ENCODE assay signal across 8 cellular contexts in genomic region chr1:41102208-41102607, GRCh38.
DNase-seq lines count a peak whose midpoint lies in the region; ATAC-seq and TF ChIP-seq lines count a peak whose summit lies in the region.

No MANE protein-coding gene starts in this region.

- H3K4me1 ChIP-seq in hepatocyte (ENCODE audit: insufficient read depth): peaks cover 5% of the 10 kb centered on the region

- ATAC-seq in GM21447 (IDR thresholded peaks at IDR 0.05; ENCODE audit: unreplicated experiment) (no peak), GM18511 (IDR thresholded peaks at IDR 0.05; ENCODE audit: unreplicated experiment) (no peak)

- H3K4me3 ChIP-seq in hepatocyte: no peak overlapping the region

- no peak overlapping the region for H3K4me2 ChIP-seq in hepatocyte

- H3K36me3 ChIP-seq in hepatocyte (replicated peaks; ENCODE audit: insufficient read depth, low read depth): no peaks in the 10 kb centered on the region

- no peaks in the 10 kb centered on the region for H3K9me3 ChIP-seq in hepatocyte (ENCODE audit: low read depth)

- H4K20me1 ChIP-seq in hepatocyte (ENCODE audit: insufficient read depth, poor library complexity, severe bottlenecking): no peaks in the 10 kb centered on the region

- no peak overlapping the region for H2AFZ ChIP-seq in hepatocyte

- H3K27ac ChIP-seq in hepatocyte: peak overlapping the region; percentile 51

- TF ChIP-seq CTCF in hepatocyte (IDR thresholded peaks at IDR 0.05; ENCODE audit: poor library complexity): no peak

- DNase-seq in HCEC 1CT: peak; percentile 84
- DNase-seq in astrocyte of the hippocampus (ENCODE audit: low read depth, low spot score): peak; percentile 95
- DNase-seq in hepatocyte (ENCODE audit: low spot score): peak; percentile 72
- peak; percentile 97 for DNase-seq in stromal cell of bone marrow (ENCODE audit: low read depth)
- no peak for DNase-seq in activated gamma-delta T cell treated with Interleukin-2 at 50 U/mL for 16 hours
- no peak for DNase-seq in SW 1271 (lab: John Stamatoyannopoulos, UW)

- no peaks in the 10 kb centered on the region for H3K79me2 ChIP-seq in hepatocyte

- H3K27me3 ChIP-seq in hepatocyte: no peaks in the 10 kb centered on the region

- no peaks in the 10 kb centered on the region for H3K9me2 ChIP-seq in hepatocyte (replicated peaks; ENCODE audit: insufficient read depth)

Comparison
In these comparisons a context has a peak if more than half of its experiments do, and no peak if none do; other contexts are left out.
1. DNase-seq: peak in HCEC 1CT (single experiment), astrocyte of the hippocampus (single experiment), hepatocyte (single experiment) and stromal cell of bone marrow (single experiment); none in activated gamma-delta T cell treated with Interleukin-2 at 50 U/mL for 16 hours (single experiment) and SW 1271 (0 of 2).